ENCODE assay signal across 18 cellular contexts in the genomic region with DNA sequence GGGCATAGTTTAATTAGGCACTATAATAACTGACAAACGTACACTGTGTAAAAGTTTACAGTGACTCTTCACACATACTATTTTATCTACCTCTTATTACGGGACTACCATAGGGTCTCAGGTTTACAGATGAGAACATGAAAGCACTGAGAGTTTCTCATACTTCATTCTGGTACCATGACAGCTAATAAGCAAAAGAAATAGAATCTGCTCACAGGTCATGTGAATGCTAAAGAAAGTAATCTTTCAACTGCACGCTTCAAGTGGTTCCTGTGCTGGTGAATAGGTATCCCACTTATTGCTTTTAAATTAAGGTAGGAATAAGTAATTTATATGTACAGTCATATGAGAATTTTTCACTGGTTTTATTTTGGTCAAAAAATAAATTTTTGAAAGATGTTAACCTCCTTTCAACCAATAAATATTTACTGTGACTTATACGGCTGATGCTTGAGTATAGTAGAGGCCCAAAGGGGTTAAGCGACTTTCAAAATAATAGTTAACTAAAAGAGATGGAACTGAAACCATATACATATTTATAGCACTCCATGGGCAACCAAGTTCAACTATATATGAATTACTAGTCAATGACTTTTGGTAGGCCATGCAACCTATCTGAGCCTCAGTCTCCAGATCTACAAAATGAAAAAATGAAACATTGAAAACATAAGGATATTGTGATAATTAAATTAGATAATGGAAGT. TPM values are rescaled to one million over a fixed set of nuclear protein-coding genes. Genes with fewer than 3 reads are reported as not detected.
DNase-seq lines count a peak whose midpoint lies in the region; ATAC-seq and TF ChIP-seq lines count a peak whose summit lies in the region.
"Had no signal": no experiment of that assay in that cellular context is flagged by ENCODE, and none has a peak within 500 bp of the region (broad histone marks: within the 10 kb centered on the region; RNA-seq: fewer than 3 reads in every experiment).

No MANE protein-coding gene starts in this region.

- ATAC-seq in HG02798 (IDR thresholded peaks at IDR 0.05; ENCODE audit: poor library complexity, unreplicated experiment) (peak; percentile 37), GM19455 (IDR thresholded peaks at IDR 0.05; ENCODE audit: unreplicated experiment) (no peak)
- no peak for ATAC-seq in stimulated activated naive B cell treated with anti-CD40 and anti-IgM and Interleukin-4, amounts not matched to agents 10 μg/mL and 1 μg/mL and 100 μg/mL, for 72 hours (replicated peaks)
- ATAC-seq: CD8-positive, alpha-beta T cell had no signal

- H2AFZ ChIP-seq in mammary epithelial cell (ENCODE audit: low read depth, low read length) (no peak overlapping the region), Loucy (ENCODE audit: low read length) (no peak overlapping the region)

- H3F3A ChIP-seq in Loucy (ENCODE audit: low read depth), result no peaks in the 10 kb centered on the region

- H3K9me3 ChIP-seq in mammary epithelial cell (replicated peaks; ENCODE audit: insufficient read depth, low read length) (peaks cover 9% of the 10 kb centered on the region), breast epithelium (no peaks in the 10 kb centered on the region), Loucy (ENCODE audit: insufficient read depth, low read depth, low read length) (no peaks in the 10 kb centered on the region), prostate gland (no peaks in the 10 kb centered on the region)
- H3K9me3 ChIP-seq: neutrophil had no signal

- dilution Hi-C loops in mammary epithelial cell (cut with HindIII; ENCODE audit: low sequenced_read_pairs), result no loop called here

- no peak for TF ChIP-seq POLR2A in breast epithelium (IDR thresholded peaks at IDR 0.05)
- TF ChIP-seq POLR2A in prostate gland (IDR thresholded peaks at IDR 0.05), result no peak

- peaks cover 7 to 8% of the 10 kb centered on the region in 2 donors for H3K36me3 Mint-ChIP-seq in stimulated activated naive B cell treated with anti-CD40 and anti-IgM and Interleukin-4, amounts not matched to agents 10 μg/mL and 1 μg/mL and 100 μg/mL, for 72 hours
- H3K36me3 Mint-ChIP-seq: CD8-positive, alpha-beta T cell; type B pancreatic cell had no signal

- H3K36me3 ChIP-seq in mammary epithelial cell (ENCODE audit: insufficient read depth, low read length), result peaks cover 4% of the 10 kb centered on the region
- no peaks in the 10 kb centered on the region for H3K36me3 ChIP-seq in breast epithelium
- no peaks in the 10 kb centered on the region for H3K36me3 ChIP-seq in Loucy (ENCODE audit: insufficient read depth, low read length)
- H3K36me3 ChIP-seq in prostate gland, result no peaks in the 10 kb centered on the region
- H3K36me3 ChIP-seq: neutrophil had no signal

- no peak overlapping the region for H3K9ac ChIP-seq in mammary epithelial cell (ENCODE audit: insufficient read depth, low read length)
- peak overlapping the region; percentile 71 for H3K9ac ChIP-seq in Loucy (ENCODE audit: low read depth, low read length, poor library complexity, severe bottlenecking)

- no peak overlapping the region for H3K27ac Mint-ChIP-seq in stimulated activated naive B cell treated with anti-CD40 and anti-IgM and Interleukin-4, amounts not matched to agents 10 μg/mL and 1 μg/mL and 100 μg/mL, for 72 hours
- H3K27ac Mint-ChIP-seq: activated CD4-positive, alpha-beta T cell treated with anti-CD3 and anti-CD28 coated beads, Interleukin-2, amount 10 ng/mL, durations not matched to agents 7 days and 5 days; CD8-positive, alpha-beta T cell; immature natural killer cell; type B pancreatic cell had no signal

- H3K27ac ChIP-seq in mammary epithelial cell (ENCODE audit: insufficient read depth, low read depth, low read length) (peak overlapping the region; percentile 76), breast epithelium (no peak overlapping the region), prostate gland (no peak overlapping the region)
- H3K27ac ChIP-seq: neutrophil had no signal

- peaks cover 0 to 1% of the 10 kb centered on the region in 2 donors for H3K9me3 Mint-ChIP-seq in stimulated activated naive B cell treated with anti-CD40 and anti-IgM and Interleukin-4, amounts not matched to agents 10 μg/mL and 1 μg/mL and 100 μg/mL, for 72 hours
- H3K9me3 Mint-ChIP-seq: CD8-positive, alpha-beta T cell; mesothelial cell of epicardium; type B pancreatic cell had no signal

- in situ Hi-C loops in mammary epithelial cell (cut with MboI; ENCODE audit: low sequenced_read_pairs in 2 of 2), result no loop called here

- BruUV-seq in mammary epithelial cell (replicated peaks; lab: Mats Ljungman, UMichigan), result no TSS peak

- TF ChIP-seq CTCF in mammary epithelial cell (conservative IDR thresholded peaks at IDR 0.05 in 1 of 2, IDR thresholded peaks at IDR 0.05 in 1 of 2; ENCODE audit: extremely low read depth in 1 of 2, insufficient read depth in 1 of 2, low read depth in 1 of 2, low read length in 2 of 2) (no peak), breast epithelium (IDR thresholded peaks at IDR 0.05) (no peak), Loucy (conservative IDR thresholded peaks at IDR 0.05; ENCODE audit: low read length) (no peak), prostate gland (IDR thresholded peaks at IDR 0.05) (no peak)

- H3K4me3 Mint-ChIP-seq in stimulated activated naive B cell treated with anti-CD40 and anti-IgM and Interleukin-4, amounts not matched to agents 10 μg/mL and 1 μg/mL and 100 μg/mL, for 72 hours, result no peak overlapping the region
- H3K4me3 Mint-ChIP-seq: activated CD4-positive, alpha-beta T cell treated with anti-CD3 and anti-CD28 coated beads, Interleukin-2, amount 10 ng/mL, durations not matched to agents 7 days and 5 days; CD8-positive, alpha-beta T cell; type B pancreatic cell had no signal

- H3K4me2 ChIP-seq in mammary epithelial cell (ENCODE audit: insufficient read depth, low read depth, low read length) (peak overlapping the region; percentile 96), Loucy (ENCODE audit: low read depth, low read length, poor library complexity, severe bottlenecking) (peak overlapping the region; percentile 84)

- CTCF ChIA-PET in mammary epithelial cell (lab: Charles Lee; ENCODE audit: low non-redundant PET), result interaction anchor here (0.6 kb wide), 1 partner anchor 173 kb away, joined by 3 read pairs; no protein-coding TSS in a partner anchor

- H3K4me1 ChIP-seq in mammary epithelial cell (ENCODE audit: insufficient read depth, low read length), result peaks cover 11% of the 10 kb centered on the region
- H3K4me1 ChIP-seq in breast epithelium, result no peaks in the 10 kb centered on the region
- peaks cover 45% of the 10 kb centered on the region for H3K4me1 ChIP-seq in Loucy (ENCODE audit: insufficient read depth, low read length, poor library complexity, severe bottlenecking)
- H3K4me1 ChIP-seq in prostate gland (replicated peaks), result no peaks in the 10 kb centered on the region

- DNase-seq in mammary epithelial cell (no peak), breast epithelium (ENCODE audit: low spot score in 2 of 2) (no peak), prostate gland (ENCODE audit: low spot score) (no peak), RPMI8226 (no peak)
- no peak for DNase-seq in stimulated activated naive B cell treated with anti-CD40 and anti-IgM and Interleukin-4, amounts not matched to agents 10 μg/mL and 1 μg/mL and 100 μg/mL, for 72 hours
- DNase-seq: activated CD4-positive, alpha-beta T cell treated with anti-CD3 and anti-CD28 coated beads, Interleukin-2, amount 10 ng/mL, durations not matched to agents 7 days and 5 days; CD8-positive, alpha-beta T cell; immature natural killer cell; NCI-H1930; stimulated activated CD4-positive, alpha-beta T cell treated with anti-CD3 and anti-CD28 coated beads, Interleukin-4, amount 100 ng/mL, for 4 hours; T1000 had no signal

- H3K27me3 Mint-ChIP-seq in stimulated activated naive B cell treated with anti-CD40 and anti-IgM and Interleukin-4, amounts not matched to agents 10 μg/mL and 1 μg/mL and 100 μg/mL, for 72 hours, result peaks cover 44 to 58% of the 10 kb centered on the region in 2 donors

- H4K20me1 ChIP-seq in mammary epithelial cell (ENCODE audit: insufficient read depth, low read length) (no peaks in the 10 kb centered on the region), Loucy (ENCODE audit: insufficient read depth, low read length, poor library complexity, severe bottlenecking) (peaks cover 3% of the 10 kb centered on the region)

- peaks cover 10 to 27% of the 10 kb centered on the region in 2 donors for H3K4me1 Mint-ChIP-seq in stimulated activated naive B cell treated with anti-CD40 and anti-IgM and Interleukin-4, amounts not matched to agents 10 μg/mL and 1 μg/mL and 100 μg/mL, for 72 hours

- H3K79me2 ChIP-seq in mammary epithelial cell (ENCODE audit: insufficient read depth, low read length) (peaks cover 51% of the 10 kb centered on the region), Loucy (ENCODE audit: insufficient read depth, low read length) (peaks cover 71% of the 10 kb centered on the region)

- intact Hi-C loops in mammary epithelial cell (cut with micrococcal nuclease) (no loop called here), breast epithelium (cut with DNase I; ENCODE audit: low total_unique reads) (no loop called here), prostate gland (cut with DNase I) (no loop called here)

- H3K9me2 ChIP-seq in Loucy (replicated peaks; ENCODE audit: low read depth, low read length), result no peaks in the 10 kb centered on the region

- H3K27me3 ChIP-seq in mammary epithelial cell (ENCODE audit: insufficient read depth, low read length) (no peaks in the 10 kb centered on the region), breast epithelium (peaks cover 0 to 37% of the 10 kb centered on the region in 2 donors), Loucy (ENCODE audit: insufficient read depth, low read length, poor library complexity, severe bottlenecking) (no peaks in the 10 kb centered on the region), prostate gland (replicated peaks; ENCODE audit: insufficient read depth) (peaks cover 15% of the 10 kb centered on the region)

- H3K4me3 ChIP-seq in mammary epithelial cell (replicated peaks in 1 of 3; ENCODE audit: insufficient read depth in 1 of 3, low read depth in 2 of 3, low read length in 3 of 3) (no peak overlapping the region), breast epithelium (no peak overlapping the region), Loucy (ENCODE audit: low read length, poor library complexity, severe bottlenecking) (peak overlapping the region; percentile 78), prostate gland (no peak overlapping the region)

- WGBS in mammary epithelial cell (ENCODE audit: low coverage, missing lambda C conversion rate), result 95% methylated on average over 5 of the region's 5 CpGs
- WGBS in prostate gland, result 59% methylated on average over 5 of the region's 5 CpGs

RNA-seq across cellular contexts. Expression of gene CDKN2A, which starts 8.1 kb away (rescaled TPM):
- 10 to 100 TPM; 26.5 to 34.1 TPM for total RNA-seq in mammary epithelial cell
- 50.7 TPM for polyA plus RNA-seq in mammary epithelial cell
- 2.9 TPM for polyA minus RNA-seq in mammary epithelial cell
- 10 to 100 TPM in 1 of 3 donors, 1 to 10 TPM in 1, under 1 TPM in 1; 0.80 to 19.3 (median 3.5) TPM for total RNA-seq in breast epithelium
- 1 to 10 TPM in 1 of 2 donors, under 1 TPM in 1; 0.55 to 4.5 TPM for total RNA-seq in prostate gland
- total RNA-seq: A172 had no signal

RNA-seq across cellular contexts. Expression of gene CDKN2B-AS1, which starts 8.5 kb away (rescaled TPM):
- 1 to 10 TPM; 1.8 to 2.3 TPM for total RNA-seq in mammary epithelial cell
- polyA plus RNA-seq in mammary epithelial cell, result 0.75 TPM
- 13.6 TPM for polyA minus RNA-seq in mammary epithelial cell
- total RNA-seq in breast epithelium, result 1 to 10 TPM; 1.3 to 4.6 (median 3.2) TPM
- under 1 TPM in 1 of 2 donors, not detected in 1; 0.62 TPM for total RNA-seq in prostate gland
- total RNA-seq: A172 had no signal

RNA-seq across cellular contexts. Expression of gene CDKN2B, which starts 23.0 kb away (rescaled TPM):
- total RNA-seq in mammary epithelial cell (10 to 100 TPM; 27.6 to 50.0 TPM), breast epithelium (10 to 100 TPM in 2 of 3 donors, 1 to 10 TPM in 1; 7.3 to 70.1 (median 18.4) TPM), prostate gland (1 to 10 TPM; 5.4 to 8.8 TPM)
- polyA plus RNA-seq in mammary epithelial cell, result 23.5 TPM
- polyA minus RNA-seq in mammary epithelial cell, result 14.1 TPM
- total RNA-seq: A172; CD8-positive, alpha-beta T cell had no signal
